8 cellular contexts compared by ENCODE assay signal in genomic region chr13:32537580-32538233, GRCh38. TPM values are rescaled to one million over a fixed set of nuclear protein-coding genes. Genes with fewer than 3 reads are reported as not detected.
A peak's percentile ranks its signal among the peaks of the same experiment; 100 is the strongest.
DNase-seq lines count a peak whose midpoint lies in the region; ATAC-seq and TF ChIP-seq lines count a peak whose summit lies in the region.

No MANE protein-coding gene starts in this region.

- DNase-seq in T-helper 2 cell treated with Interferon-gamma antibody and Interleukin-4, amounts not matched to agents 5 μg/mL and 100 μg/mL, for 36 hours (ENCODE audit: low spot score) = peak; percentile 19
- DNase-seq in breast epithelium (ENCODE audit: low spot score in 2 of 2) = peak in 1 of 2 donors; percentile 30
- peak; percentile 6 for DNase-seq in stimulated activated CD8-positive, alpha-beta memory T cell treated with anti-CD3 and anti-CD28 coated beads, Interleukin-12 subunit alpha, Interleukin-12 subunit beta, amount 100 ng/mL, for 4 hours (ENCODE audit: low read depth)
- no peak for DNase-seq in GM20000 (ENCODE audit: low spot score)

- H3K4me1 ChIP-seq in breast epithelium = no peaks in the 10 kb centered on the region
- peaks cover 3 to 19% (median 11%) of the 10 kb centered on the region in 4 donors for H3K4me1 ChIP-seq in liver (ENCODE audit: control insufficient read depth in 4 of 4, insufficient read depth in 4 of 4, low read length in 3 of 4)

- peak; percentile 2 for ATAC-seq in GM21381 (IDR thresholded peaks at IDR 0.05; ENCODE audit: unreplicated experiment)
- no peak for ATAC-seq in GM21529 (IDR thresholded peaks at IDR 0.05; ENCODE audit: unreplicated experiment)
- no peak for ATAC-seq in HG02571 (IDR thresholded peaks at IDR 0.05; ENCODE audit: unreplicated experiment)

- TF ChIP-seq CTCF in breast epithelium (IDR thresholded peaks at IDR 0.05) = no peak
- TF ChIP-seq CTCF in liver (IDR thresholded peaks at IDR 0.05; ENCODE audit: low read depth, low read length, missing input control) = no peak
- no peak for TF ChIP-seq CTCF in GM20000 (IDR thresholded peaks at IDR 0.05; ENCODE audit: extremely low read depth, missing control alignments)

- H3K27ac ChIP-seq in breast epithelium (peak overlapping the region; percentile 95 to 99), liver (ENCODE audit: low read depth in 1 of 2, low read length in 2 of 2) (peak overlapping the region; percentile 92 to 99)

- H3K27me3 ChIP-seq in breast epithelium (no peaks in the 10 kb centered on the region), liver (ENCODE audit: control insufficient read depth in 4 of 4, insufficient read depth in 4 of 4, low read length in 3 of 4) (no peaks in the 10 kb centered on the region)

- TF ChIP-seq RAD21 in liver (IDR thresholded peaks at IDR 0.05) = no peak

- H3K9me3 ChIP-seq in breast epithelium (no peaks in the 10 kb centered on the region), liver (ENCODE audit: control insufficient read depth in 4 of 4, low read length in 3 of 4) (no peaks in the 10 kb centered on the region)

- H3K27me3 Mint-ChIP-seq in T-helper 2 cell treated with Interferon-gamma antibody and Interleukin-4, amounts not matched to agents 5 μg/mL and 100 μg/mL, for 36 hours (ENCODE audit: low read depth) = no peaks in the 10 kb centered on the region

- no peaks in the 10 kb centered on the region for H3K9me3 Mint-ChIP-seq in T-helper 2 cell treated with Interferon-gamma antibody and Interleukin-4, amounts not matched to agents 5 μg/mL and 100 μg/mL, for 36 hours

- peak overlapping the region; percentile 99 for H3K27ac Mint-ChIP-seq in T-helper 2 cell treated with Interferon-gamma antibody and Interleukin-4, amounts not matched to agents 5 μg/mL and 100 μg/mL, for 36 hours

- TF ChIP-seq POLR2A in breast epithelium (IDR thresholded peaks at IDR 0.05) = no peak

- H3K4me3 ChIP-seq in breast epithelium (peak overlapping the region; percentile 83 to 89 (median 83)), liver (ENCODE audit: low read depth in 1 of 3, low read length in 3 of 3) (peak overlapping the region; percentile 67 to 98 (median 96))

- H3K4me3 Mint-ChIP-seq in T-helper 2 cell treated with Interferon-gamma antibody and Interleukin-4, amounts not matched to agents 5 μg/mL and 100 μg/mL, for 36 hours = peak overlapping the region; percentile 98

- H3K36me3 ChIP-seq in breast epithelium (no peaks in the 10 kb centered on the region), liver (ENCODE audit: control insufficient read depth in 4 of 4, insufficient read depth in 3 of 4, low read depth in 1 of 4, low read length in 3 of 4) (peaks cover 2 to 10% (median 6%) of the 10 kb centered on the region in 4 donors)

- peaks cover 49% of the 10 kb centered on the region for H3K36me3 Mint-ChIP-seq in T-helper 2 cell treated with Interferon-gamma antibody and Interleukin-4, amounts not matched to agents 5 μg/mL and 100 μg/mL, for 36 hours (ENCODE audit: low read depth)

- H3K4me1 Mint-ChIP-seq in T-helper 2 cell treated with Interferon-gamma antibody and Interleukin-4, amounts not matched to agents 5 μg/mL and 100 μg/mL, for 36 hours (ENCODE audit: low read depth) = peaks cover 45% of the 10 kb centered on the region

- 19% methylated on average over 25 of the region's 25 CpGs for WGBS in liver

- intact Hi-C loops in breast epithelium (cut with DNase I; ENCODE audit: low total_unique reads) = no loop called here

- H3K9ac ChIP-seq in liver (ENCODE audit: low read depth in 1 of 2, low read length in 2 of 2) = peak overlapping the region; percentile 96 to 98

TF ChIP-seq in liver, 16 proteins besides CTCF, POLR2A, EP300 and RAD21:
- TF ChIP-seq RXRA (IDR thresholded peaks at IDR 0.05) (no peak), JUND (IDR thresholded peaks at IDR 0.05) (no peak), TAF1 (conservative IDR thresholded peaks at IDR 0.05) (no peak), YY1 (IDR thresholded peaks at IDR 0.05) (no peak)
- TF ChIP-seq, protein P1, sequence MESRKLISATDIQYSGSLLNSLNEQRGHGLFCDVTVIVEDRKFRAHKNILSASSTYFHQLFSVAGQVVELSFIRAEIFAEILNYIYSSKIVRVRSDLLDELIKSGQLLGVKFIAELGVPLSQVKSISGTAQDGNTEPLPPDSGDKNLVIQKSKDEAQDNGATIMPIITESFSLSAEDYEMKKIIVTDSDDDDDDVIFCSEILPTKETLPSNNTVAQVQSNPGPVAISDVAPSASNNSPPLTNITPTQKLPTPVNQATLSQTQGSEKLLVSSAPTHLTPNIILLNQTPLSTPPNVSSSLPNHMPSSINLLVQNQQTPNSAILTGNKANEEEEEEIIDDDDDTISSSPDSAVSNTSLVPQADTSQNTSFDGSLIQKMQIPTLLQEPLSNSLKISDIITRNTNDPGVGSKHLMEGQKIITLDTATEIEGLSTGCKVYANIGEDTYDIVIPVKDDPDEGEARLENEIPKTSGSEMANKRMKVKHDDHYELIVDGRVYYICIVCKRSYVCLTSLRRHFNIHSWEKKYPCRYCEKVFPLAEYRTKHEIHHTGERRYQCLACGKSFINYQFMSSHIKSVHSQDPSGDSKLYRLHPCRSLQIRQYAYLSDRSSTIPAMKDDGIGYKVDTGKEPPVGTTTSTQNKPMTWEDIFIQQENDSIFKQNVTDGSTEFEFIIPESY (IDR thresholded peaks at IDR 0.05) = no peak

RNA-seq across cellular contexts. Expression of gene N4BP2L2, which starts 0.9 kb away (rescaled TPM):
- total RNA-seq in breast epithelium (100 to 1,000 TPM; 130 to 341 (median 250) TPM), liver (100 to 1,000 TPM in 1 of 2 donors, 10 to 100 TPM in 1; 45.9 to 108 TPM)
- 100 to 1,000 TPM in 1 of 2 donors, 10 to 100 TPM in 1; 14.9 to 116 TPM for polyA plus RNA-seq in liver

RNA-seq across cellular contexts. Expression of gene PDS5B, which starts 48.5 kb away (rescaled TPM):
- total RNA-seq in breast epithelium (10 to 100 TPM; 35.0 to 71.7 (median 66.2) TPM), liver (10 to 100 TPM; 17.9 to 24.3 TPM)
- 1 to 10 TPM; 3.6 to 7.9 TPM for polyA plus RNA-seq in liver
